ENCODE assay signal across 8 cellular contexts in the genomic region with DNA sequence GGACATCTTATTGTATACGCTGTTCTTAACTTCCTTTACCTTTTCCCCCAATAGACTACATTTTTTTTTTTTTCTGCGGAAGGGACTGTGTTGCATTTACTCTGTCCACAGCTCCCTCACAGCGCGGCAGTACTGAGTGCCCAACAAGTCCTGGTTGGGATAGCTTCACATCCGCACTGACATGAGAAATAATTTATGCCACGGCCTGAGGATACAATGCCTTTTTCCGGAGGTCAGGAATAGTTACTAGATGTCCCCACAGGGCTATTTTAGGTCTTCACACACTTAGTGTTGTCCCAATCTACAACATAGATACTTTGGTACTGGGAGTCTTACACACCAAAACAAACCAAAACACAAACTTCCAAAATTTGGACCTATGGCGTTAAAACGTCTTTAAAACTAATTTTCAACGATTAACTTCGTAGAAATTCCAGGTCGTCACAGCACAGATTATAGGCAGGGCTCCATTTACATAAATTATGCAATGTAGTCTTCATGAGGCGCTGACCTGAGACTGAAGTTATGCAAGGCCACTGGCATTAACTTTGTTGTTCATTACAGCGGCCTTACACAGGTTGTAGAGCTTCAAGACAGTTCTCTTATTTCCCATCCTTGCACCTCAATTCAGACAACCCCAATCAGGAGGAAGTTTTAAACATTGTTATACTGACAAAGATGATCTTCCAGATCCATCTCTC. TPM values are rescaled to one million over a fixed set of nuclear protein-coding genes. Genes with fewer than 3 reads are reported as not detected.
A peak's percentile ranks its signal among the peaks of the same experiment; 100 is the strongest.
DNase-seq lines count a peak whose midpoint lies in the region; ATAC-seq and TF ChIP-seq lines count a peak whose summit lies in the region.

No MANE protein-coding gene starts in this region.

- TF ChIP-seq POLR2A in HCT116 (IDR thresholded peaks at IDR 0.05; ENCODE audit: borderline replicate concordance, extremely low read depth, insufficient read depth, insufficient read length) = no peak

- peak overlapping the region; percentile 77 for H3K27ac ChIP-seq in CD4-positive, alpha-beta T cell (ENCODE audit: low read depth, low read length)
- H3K27ac ChIP-seq in HCT116 (ENCODE audit: low read depth, low read length) (peak overlapping the region; percentile 57), Panc1 (ENCODE audit: low read length) (peak overlapping the region; percentile 92)

- ATAC-seq in CD4-positive, alpha-beta T cell (ENCODE audit: poor library complexity) = no peak
- no peak for ATAC-seq in HCT116
- ATAC-seq in Panc1 = peak; percentile 46
- peak in 1 of 2 donors; percentile 5 for ATAC-seq in naive thymus-derived CD8-positive, alpha-beta T cell

- no peak for TF ChIP-seq RAD21 in HCT116 (IDR thresholded peaks at IDR 0.05; ENCODE audit: low read depth)

- H2AFZ ChIP-seq in HCT116 (ENCODE audit: low read depth, low read length, poor library complexity, severe bottlenecking) = peak overlapping the region; percentile 56

- no peaks in the 10 kb centered on the region; the same call in 1 of the 2 replicates for H4K20me1 ChIP-seq in HCT116 (ENCODE audit: insufficient read depth)

- CTCF ChIA-PET in CD4-positive, alpha-beta T cell (lab: Charles Lee) = interaction anchor here (0.7 to 2.8 kb wide), 6 partner anchors 10 to 971 kb away, joined by 3 to 26 read pairs (median 4); partner anchors contain the start of genes SNX1 and TRIP4
- CTCF ChIA-PET in HCT116 (lab: Charles Lee) = interaction anchor here (1.0 to 2.3 kb wide), 4 partner anchors 10 to 564 kb away, joined by 3 to 23 read pairs (median 9); no protein-coding TSS in a partner anchor
- CTCF ChIA-PET in Panc1 (lab: Charles Lee) = interaction anchor here (0.5 to 1.0 kb wide), 6 partner anchors 8 to 512 kb away, joined by 3 to 6 read pairs (median 4); no protein-coding TSS in a partner anchor

- no peaks in the 10 kb centered on the region for H3K9me3 Mint-ChIP-seq in CD4-positive, alpha-beta T cell
- no peaks in the 10 kb centered on the region for H3K9me3 Mint-ChIP-seq in naive thymus-derived CD8-positive, alpha-beta T cell

- peak overlapping the region; percentile 89 for H3K4me3 Mint-ChIP-seq in CD4-positive, alpha-beta T cell
- peak overlapping the region; percentile 83 to 99 (median 89) for H3K4me3 Mint-ChIP-seq in naive thymus-derived CD8-positive, alpha-beta T cell

- H3K4me1 Mint-ChIP-seq in CD4-positive, alpha-beta T cell (ENCODE audit: low read depth) = peaks cover 41% of the 10 kb centered on the region
- peaks cover 16 to 43% (median 33%) of the 10 kb centered on the region in 4 donors for H3K4me1 Mint-ChIP-seq in naive thymus-derived CD8-positive, alpha-beta T cell

- H3K36me3 ChIP-seq in HCT116 (ENCODE audit: control insufficient read depth in 1 of 2, insufficient read depth in 2 of 2, low read length in 2 of 2) (peaks cover 14 to 18% of the 10 kb centered on the region in 2 experiments), Panc1 (ENCODE audit: control insufficient read depth, insufficient read depth, low read length) (peaks cover 14% of the 10 kb centered on the region), endocrine pancreas (ENCODE audit: control insufficient read depth, insufficient read depth, low read length) (peaks cover 8% of the 10 kb centered on the region)

- no peaks in the 10 kb centered on the region for H3K27me3 Mint-ChIP-seq in CD4-positive, alpha-beta T cell
- no peaks in the 10 kb centered on the region for H3K27me3 Mint-ChIP-seq in naive thymus-derived CD8-positive, alpha-beta T cell

- RAD21 ChIA-PET in HCT116 (lab: Charles Lee; ENCODE audit: low non-redundant PET in 1 of 2, low total read pairs in 2 of 2, uncharacterized antibody in 2 of 2, unreplicated experiment in 2 of 2) = interaction anchor here (0.5 to 1.4 kb wide), 3 partner anchors 11 to 192 kb away, joined by 3 read pairs; partner anchors contain the start of gene CSNK1G1 (in 1 of the 2)

- no peaks in the 10 kb centered on the region for H3K9me3 ChIP-seq in CD4-positive, alpha-beta T cell (ENCODE audit: control insufficient read depth, low read length)
- H3K9me3 ChIP-seq in HCT116 (ENCODE audit: control insufficient read depth in 1 of 2, insufficient read depth in 1 of 2, low read depth in 1 of 2, low read length in 2 of 2) (no peaks in the 10 kb centered on the region), Panc1 (ENCODE audit: control insufficient read depth, insufficient read depth, low read depth, low read length) (no peaks in the 10 kb centered on the region), endocrine pancreas (ENCODE audit: control insufficient read depth, low read length) (no peaks in the 10 kb centered on the region)

- H3K4me3 ChIP-seq in HCT116 (replicated peaks in 1 of 2; ENCODE audit: low read depth in 1 of 2, low read length in 2 of 2) (peak overlapping the region; percentile 40 to 85), Panc1 (ENCODE audit: low read depth in 2 of 2, low read length in 2 of 2) (peak overlapping the region; percentile 43 to 69), endocrine pancreas (ENCODE audit: control insufficient read depth, insufficient read depth, low read length) (peak overlapping the region; percentile 48)

- in situ Hi-C loops in Panc1 (cut with HindIII; ENCODE audit: low pct_unique_long_range_greater_than_20kb, low sequenced_read_pairs) (no loop called here), GM13977 (cut with MboI; ENCODE audit: low pct_unique_long_range_greater_than_20kb, low sequenced_read_pairs, unreplicated experiment) (no loop called here)

- peaks cover 37% of the 10 kb centered on the region for H3K79me2 ChIP-seq in HCT116 (ENCODE audit: insufficient read depth, low read length)

- peak overlapping the region; percentile 73 for H3K4me2 ChIP-seq in HCT116 (ENCODE audit: low read length)

- no peaks in the 10 kb centered on the region for H3K9me2 ChIP-seq in HCT116 (ENCODE audit: insufficient read depth)

- POLR2A ChIA-PET in CD4-positive, alpha-beta T cell (lab: Charles Lee) = interaction anchor here (0.6 to 4.2 kb wide), 19 partner anchors 8 to 1141 kb away, joined by 3 to 48 read pairs (median 5); partner anchors contain the start of genes CIAO2A, CSNK1G1, RNU5B-1 and SNX1
- POLR2A ChIA-PET in HCT116 (lab: Charles Lee) (interaction anchor here (0.5 to 2.5 kb wide), 5 partner anchors 10 to 42 kb away, joined by 3 to 12 read pairs (median 3); partner anchors contain the start of gene SNX22), Panc1 (lab: Charles Lee) (interaction anchor here (0.8 kb wide), 1 partner anchor 8 kb away, joined by 6 read pairs; no protein-coding TSS in a partner anchor)
- POLR2A ChIA-PET in naive thymus-derived CD8-positive, alpha-beta T cell (lab: Charles Lee) = interaction anchor here (0.5 to 3.8 kb wide), 20 partner anchors 8 to 1353 kb away, joined by 3 to 38 read pairs (median 4); partner anchors contain the start of genes CIAO2A, DPP8, SNX1 and SNX22

- no peak for DNase-seq in CD4-positive, alpha-beta T cell
- no peak for DNase-seq in HCT116 (ENCODE audit: low read depth, low spot score)
- no peak for DNase-seq in Panc1 (ENCODE audit: low read depth, low spot score)
- DNase-seq in naive thymus-derived CD8-positive, alpha-beta T cell = no peak
- DNase-seq in GM13977 (ENCODE audit: low spot score) = no peak
- DNase-seq in NCI-H2196 (lab: John Stamatoyannopoulos, UW; ENCODE audit: unreplicated experiment) = no peak
- DNase-seq in AG08396 (ENCODE audit: low spot score) = no peak

- intact Hi-C loops in CD4-positive, alpha-beta T cell (cut with DNase I, micrococcal nuclease) = loop anchor here (1.0 to 10.0 kb wide), 10 partner anchors 71 to 969 kb away; partner anchors contain the start of genes CSNK1G1 (in 2 of the 2), CIAO2A (in 1 of the 2), HERC1 (in 1 of the 2) and PDCD7 (in 1 of the 2)
- intact Hi-C loops in HCT116 (cut with micrococcal nuclease) = loop anchor here (2.0 kb wide), 2 partner anchors 223 to 517 kb away; partner anchors contain the start of gene TRIP4
- intact Hi-C loops in Panc1 (cut with micrococcal nuclease; ENCODE audit: unreplicated experiment) = no loop called here

- TSS peak; percentile 88 for BruUV-seq in HCT116 (replicated peaks; lab: Mats Ljungman, UMichigan)
- no TSS peak for BruUV-seq in Panc1 (replicated peaks; lab: Mats Ljungman, UMichigan)

- H3K4me1 ChIP-seq in HCT116 (ENCODE audit: control insufficient read depth in 1 of 2, insufficient read depth in 2 of 2, low read length in 2 of 2) (peaks cover 4 to 14% of the 10 kb centered on the region in 2 experiments; a peak in 3 of 4 replicates), Panc1 (ENCODE audit: control insufficient read depth, insufficient read depth, low read length) (peaks cover 8% of the 10 kb centered on the region; the same call in 1 of the 2 replicates), endocrine pancreas (ENCODE audit: control insufficient read depth, insufficient read depth, low read length) (no peaks in the 10 kb centered on the region)

- H3K27me3 ChIP-seq in CD4-positive, alpha-beta T cell (ENCODE audit: control insufficient read depth, insufficient read depth, low read length) = no peaks in the 10 kb centered on the region
- H3K27me3 ChIP-seq in HCT116 (ENCODE audit: insufficient read depth, low read length) (no peaks in the 10 kb centered on the region), Panc1 (ENCODE audit: control insufficient read depth, insufficient read depth, low read length) (no peaks in the 10 kb centered on the region), endocrine pancreas (ENCODE audit: control insufficient read depth, insufficient read depth, low read length) (no peaks in the 10 kb centered on the region)

- peak overlapping the region; percentile 87 for H3K27ac Mint-ChIP-seq in CD4-positive, alpha-beta T cell
- peak overlapping the region; percentile 88 to 99 (median 94) for H3K27ac Mint-ChIP-seq in naive thymus-derived CD8-positive, alpha-beta T cell

- TF ChIP-seq CTCF in CD4-positive, alpha-beta T cell (IDR thresholded peaks at IDR 0.05) = no peak
- TF ChIP-seq CTCF in HCT116 (IDR thresholded peaks at IDR 0.05 in 2 of 3, conservative IDR thresholded peaks at IDR 0.05 in 1 of 3; ENCODE audit: borderline replicate concordance in 1 of 3, insufficient read depth in 1 of 3, low read depth in 2 of 3, low read length in 2 of 3) (no peak), Panc1 (IDR thresholded peaks at IDR 0.05) (no peak), GM13977 (IDR thresholded peaks at IDR 0.05; ENCODE audit: extremely low read depth, insufficient read depth, missing control alignments) (no peak)

- peak overlapping the region; percentile 51 for H3K9ac ChIP-seq in HCT116 (ENCODE audit: low read length)
- no peak overlapping the region for H3K9ac ChIP-seq in endocrine pancreas (ENCODE audit: control insufficient read depth, insufficient read depth, low read length)

- H3K36me3 Mint-ChIP-seq in CD4-positive, alpha-beta T cell (ENCODE audit: low read depth) = peaks cover 25% of the 10 kb centered on the region
- H3K36me3 Mint-ChIP-seq in naive thymus-derived CD8-positive, alpha-beta T cell = peaks cover 5 to 20% (median 6%) of the 10 kb centered on the region in 3 donors

RNA-seq across cellular contexts. Expression of gene PPIB, which starts 1.0 kb away (rescaled TPM):
- total RNA-seq in CD4-positive, alpha-beta T cell = 100 to 1,000 TPM; 167 to 169 TPM
- total RNA-seq in HCT116 (2021; ENCODE audit: unreplicated experiment) = 453 TPM
- polyA plus RNA-seq in HCT116 (2012) = 608 and 683 TPM in 2 replicates
- 407 TPM for total RNA-seq in Panc1 (2021; ENCODE audit: unreplicated experiment)
- polyA plus RNA-seq in Panc1 (2012; ENCODE audit: insufficient read length) = 702 TPM
- total RNA-seq in naive thymus-derived CD8-positive, alpha-beta T cell = 100 to 1,000 TPM; 154 to 155 TPM
- polyA plus RNA-seq in naive thymus-derived CD8-positive, alpha-beta T cell = 100 to 1,000 TPM; 431 to 581 (median 521) TPM

RNA-seq across cellular contexts. Expression of gene SNX22, which starts 12.3 kb away (rescaled TPM):
- under 1 TPM; 0.14 to 0.19 TPM for total RNA-seq in CD4-positive, alpha-beta T cell
- 6.3 TPM for total RNA-seq in HCT116 (2021; ENCODE audit: unreplicated experiment)
- 3.3 and 4.0 TPM in 2 replicates for polyA plus RNA-seq in HCT116 (2012)
- 2.3 TPM for total RNA-seq in Panc1 (2021; ENCODE audit: unreplicated experiment)
- polyA plus RNA-seq in Panc1 (2012; ENCODE audit: insufficient read length) = 2.8 TPM
- total RNA-seq in naive thymus-derived CD8-positive, alpha-beta T cell = 1 to 10 TPM; 4.3 to 4.4 TPM
- under 1 TPM; 0.64 to 0.99 (median 0.76) TPM for polyA plus RNA-seq in naive thymus-derived CD8-positive, alpha-beta T cell
